Comparison of ENCODE assay signal across 8 cellular contexts in genomic region chr22:45009881-45010531, GRCh38. TPM values are rescaled to one million over a fixed set of nuclear protein-coding genes. Genes with fewer than 3 reads are reported as not detected.
A peak's percentile ranks its signal among the peaks of the same experiment; 100 is the strongest.
DNase-seq lines count a peak whose midpoint lies in the region; ATAC-seq and TF ChIP-seq lines count a peak whose summit lies in the region.

Gene PHF21B (minus strand): TSS chr22:45010005. CDS start chr22:45009549, 456 bp downstream.

- H3K27me3 ChIP-seq in ACC112 (ENCODE audit: insufficient read depth, low read length): peaks cover 68% of the 10 kb centered on the region
- H3K27me3 ChIP-seq in Peyer's patch: peaks cover 0 to 35% of the 10 kb centered on the region in 2 donors
- H3K27me3 ChIP-seq in layer of hippocampus (ENCODE audit: control insufficient read depth, insufficient read depth, low read length): peaks cover 3% of the 10 kb centered on the region

- DNase-seq in GM20000 (ENCODE audit: low spot score) (peak; percentile 69), Peyer's patch (no peak), Kasumi-1 (lab: John Stamatoyannopoulos, UW) (no peak)
- no peak for DNase-seq in central memory CD8-positive, alpha-beta T cell (ENCODE audit: low spot score in 2 of 2)
- DNase-seq in stimulated activated CD8-positive, alpha-beta memory T cell treated with anti-CD3 and anti-CD28 coated beads, Interleukin-7, amount 100 ng/mL, for 48 hours (ENCODE audit: extremely low read depth in 1 of 2, low read depth in 1 of 2): peak; percentile 17 to 20

- H3K9me3 Mint-ChIP-seq in central memory CD8-positive, alpha-beta T cell: no peaks in the 10 kb centered on the region

- peak within 1 kb of the TSS; percentile 87 for H3K4me3 Mint-ChIP-seq in central memory CD8-positive, alpha-beta T cell

- no peaks in the 10 kb centered on the region for H3K9me3 ChIP-seq in Peyer's patch

- no peak within 1 kb of the TSS for H2AFZ ChIP-seq in ACC112 (ENCODE audit: low read length, unreplicated experiment)

- no peaks in the 10 kb centered on the region for H3K36me3 ChIP-seq in ACC112 (ENCODE audit: insufficient read depth, low read length)
- H3K36me3 ChIP-seq in Peyer's patch: no peaks in the 10 kb centered on the region

- H3K27ac Mint-ChIP-seq in central memory CD8-positive, alpha-beta T cell (ENCODE audit: low read depth): no peak within 1 kb of the TSS

- H3K79me2 ChIP-seq in ACC112 (ENCODE audit: control insufficient read depth, insufficient read depth, low read length, unreplicated experiment): no peaks in the 10 kb centered on the region

- H3K4me1 ChIP-seq in ACC112 (ENCODE audit: control insufficient read depth, insufficient read depth, low read length, unreplicated experiment) (no peaks in the 10 kb centered on the region), Peyer's patch (peaks cover 0 to 31% (median 8%) of the 10 kb centered on the region in 4 donors)

- H3K36me3 Mint-ChIP-seq in central memory CD8-positive, alpha-beta T cell (ENCODE audit: insufficient read depth): peaks cover 7% of the 10 kb centered on the region

- peaks cover 8% of the 10 kb centered on the region for H3K4me1 Mint-ChIP-seq in central memory CD8-positive, alpha-beta T cell

- TF ChIP-seq POLR2A in Peyer's patch (IDR thresholded peaks at IDR 0.05): no peak

- H3K4me3 ChIP-seq in ACC112 (ENCODE audit: low read depth, low read length) (peak within 1 kb of the TSS; percentile 75), Peyer's patch (peak within 1 kb of the TSS; percentile 10 to 49 (median 38))

- ATAC-seq in central memory CD8-positive, alpha-beta T cell (replicated peaks; ENCODE audit: extremely low read depth, poor library complexity, severe bottlenecking): no peak
- ATAC-seq in HG03378 (IDR thresholded peaks at IDR 0.05; ENCODE audit: unreplicated experiment): no peak

- peaks cover 67% of the 10 kb centered on the region for H3K27me3 Mint-ChIP-seq in central memory CD8-positive, alpha-beta T cell

- no peak for TF ChIP-seq CTCF in GM20000 (IDR thresholded peaks at IDR 0.05; ENCODE audit: extremely low read depth, missing control alignments)
- no peak for TF ChIP-seq CTCF in Peyer's patch (IDR thresholded peaks at IDR 0.05)

- H3K27ac ChIP-seq in ACC112 (ENCODE audit: low read depth, low read length) (no peak within 1 kb of the TSS), Peyer's patch (peak within 1 kb of the TSS in 1 of 4 donors; percentile 10), layer of hippocampus (ENCODE audit: low read depth, low read length) (peak within 1 kb of the TSS; percentile 57)

RNA-seq across cellular contexts. Expression of gene PHF21B, which starts in this region (rescaled TPM):
- total RNA-seq in Peyer's patch: not detected

Comparison
In these comparisons a context has a peak if more than half of its experiments do, and no peak if none do; other contexts are left out.
1. DNase-seq: peak in GM20000 (single experiment) and stimulated activated CD8-positive, alpha-beta memory T cell treated with anti-CD3 and anti-CD28 coated beads, Interleukin-7, amount 100 ng/mL, for 48 hours (2 of 2); none in Peyer's patch (0 of 3), central memory CD8-positive, alpha-beta T cell (0 of 2) and Kasumi-1 (0 of 2).